ENCODE assay signal across 17 cellular contexts in genomic region chr6:112951829-112952228, GRCh38.
DNase-seq lines count a peak whose midpoint lies in the region; TF ChIP-seq lines count a peak whose summit lies in the region.
"Had no signal": no experiment of that assay in that cellular context is flagged by ENCODE, and none has a peak within 500 bp of the region (broad histone marks: within the 10 kb centered on the region; RNA-seq: fewer than 3 reads in every experiment).

No MANE protein-coding gene starts in this region.

- H3K27me3 ChIP-seq in smooth muscle cell (ENCODE audit: low read depth) = no peaks in the 10 kb centered on the region
- no peaks in the 10 kb centered on the region for H3K27me3 ChIP-seq in tibial nerve
- H3K27me3 ChIP-seq: heart left ventricle had no signal

- H3F3A ChIP-seq in smooth muscle cell (ENCODE audit: low read depth) = peaks cover 8% of the 10 kb centered on the region

- no peak overlapping the region for H3K9ac ChIP-seq in smooth muscle cell (ENCODE audit: low read depth)

- H2AFZ ChIP-seq in smooth muscle cell (ENCODE audit: low read depth) (no peak overlapping the region), OCI-LY7 (ENCODE audit: low read length) (no peak overlapping the region)

- BruUV-seq in OCI-LY7 (replicated peaks; lab: Mats Ljungman, UMichigan) = no TSS peak

- no peak for TF ChIP-seq EP300 in tibial nerve (IDR thresholded peaks at IDR 0.05)

- no peak for TF ChIP-seq POLR2A in tibial nerve (IDR thresholded peaks at IDR 0.05)

- H3K9me3 ChIP-seq in smooth muscle cell (replicated peaks; ENCODE audit: low read depth) = no peaks in the 10 kb centered on the region
- no peaks in the 10 kb centered on the region for H3K9me3 ChIP-seq in tibial nerve
- no peaks in the 10 kb centered on the region for H3K9me3 ChIP-seq in OCI-LY7 (ENCODE audit: low read length)

- H4K20me1 ChIP-seq in smooth muscle cell (ENCODE audit: low read depth) (no peaks in the 10 kb centered on the region), OCI-LY7 (ENCODE audit: insufficient read depth, low read length) (no peaks in the 10 kb centered on the region)

- WGBS in smooth muscle cell (ENCODE audit: low lambda C conversion rate) = 21% methylated on average over 1 of the region's 1 CpG
- WGBS in tibial nerve, 2 donors = 60% methylated on average over 1 of the region's 1 CpG

- CTCF ChIA-PET in OCI-LY7 (lab: Charles Lee; ENCODE audit: unreplicated experiment) = no interaction called here

- H3K36me3 ChIP-seq in smooth muscle cell (ENCODE audit: low read depth) (no peaks in the 10 kb centered on the region), tibial nerve (no peaks in the 10 kb centered on the region), OCI-LY7 (ENCODE audit: insufficient read depth, low read length) (no peaks in the 10 kb centered on the region)
- H3K36me3 ChIP-seq: heart left ventricle had no signal

- peak; percentile 7 for DNase-seq in NCI-H1436 (lab: John Stamatoyannopoulos, UW)
- no peak for DNase-seq in NCI-H1436 treated with DMSO at 0.1 percent for 48 hours (lab: John Stamatoyannopoulos, UW)
- peak; percentile 56 for DNase-seq in NCI-H2227 treated with DMSO at 0.1 percent for 48 hours (lab: John Stamatoyannopoulos, UW)
- peak; percentile 78 for DNase-seq in amniotic epithelial cell (ENCODE audit: low read depth)
- no peak for DNase-seq in smooth muscle cell (lab: John Stamatoyannopoulos, UW; ENCODE audit: unreplicated experiment)
- DNase-seq in substantia nigra (lab: John Stamatoyannopoulos, UW) = no peak
- DNase-seq in tibial nerve (ENCODE audit: low spot score in 2 of 2) = no peak
- DNase-seq in OCI-LY7 (ENCODE audit: low spot score) = no peak
- DNase-seq: C1 segment of cervical spinal cord; central memory CD4-positive, alpha-beta T cell; effector CD8-positive, alpha-beta T cell; GOT3; heart left ventricle; immature natural killer cell; MV-4-11; natural killer cell had no signal

- no peaks in the 10 kb centered on the region for H3K9me2 ChIP-seq in OCI-LY7 (ENCODE audit: insufficient read depth, low read length)

- POLR2A ChIA-PET in OCI-LY7 (lab: Charles Lee) = no interaction called here

- H3K4me3 ChIP-seq in smooth muscle cell (no peak overlapping the region), tibial nerve (no peak overlapping the region), OCI-LY7 (ENCODE audit: low read depth, low read length, poor library complexity, severe bottlenecking) (no peak overlapping the region)
- H3K4me3 ChIP-seq: heart left ventricle, lung had no signal

- intact Hi-C loops in OCI-LY7 (cut with micrococcal nuclease; ENCODE audit: unreplicated experiment) = no loop called here

- H3K4me1 ChIP-seq in smooth muscle cell (ENCODE audit: low read depth) (no peaks in the 10 kb centered on the region), tibial nerve (peaks cover 0 to 6% (median 2%) of the 10 kb centered on the region in 4 donors), OCI-LY7 (ENCODE audit: insufficient read depth, low read length, poor library complexity, severe bottlenecking) (no peaks in the 10 kb centered on the region)

- peak overlapping the region; percentile 8 for H3K27ac ChIP-seq in smooth muscle cell (ENCODE audit: low read depth)
- no peak overlapping the region for H3K27ac ChIP-seq in substantia nigra (ENCODE audit: low read depth, low read length, poor library complexity, severe bottlenecking)
- H3K27ac ChIP-seq in tibial nerve = no peak overlapping the region
- no peak overlapping the region for H3K27ac ChIP-seq in OCI-LY7 (ENCODE audit: low read depth, low read length, poor library complexity, severe bottlenecking)
- H3K27ac ChIP-seq: heart left ventricle had no signal

- H3K4me2 ChIP-seq in smooth muscle cell (peak overlapping the region; percentile 14), OCI-LY7 (ENCODE audit: low read length) (no peak overlapping the region)

- TF ChIP-seq CTCF in smooth muscle cell (IDR thresholded peaks at IDR 0.05; ENCODE audit: borderline replicate concordance, insufficient read depth, poor library complexity, severe bottlenecking) (no peak), tibial nerve (IDR thresholded peaks at IDR 0.05) (no peak), OCI-LY7 (conservative IDR thresholded peaks at IDR 0.05; ENCODE audit: low read length) (no peak)

- H3K79me2 ChIP-seq in smooth muscle cell (ENCODE audit: low read depth) = no peaks in the 10 kb centered on the region
- H3K79me2 ChIP-seq in OCI-LY7 (ENCODE audit: insufficient read depth, low read depth, low read length) = no peaks in the 10 kb centered on the region

Comparison
In these comparisons a context has a peak if more than half of its experiments do, and no peak if none do; other contexts are left out.
1. DNase-seq: peak in NCI-H1436 (single experiment), NCI-H2227 treated with DMSO at 0.1 percent for 48 hours (single experiment) and amniotic epithelial cell (single experiment); none in NCI-H1436 treated with DMSO at 0.1 percent for 48 hours (single experiment), smooth muscle cell (single experiment), substantia nigra (0 of 49), tibial nerve (0 of 2) and OCI-LY7 (single experiment).